Comparison of ENCODE assay signal across 23 cellular contexts in genomic region chr11:70746351-70746750, GRCh38.
"Had no signal": no experiment of that assay in that cellular context is flagged by ENCODE, and none has a peak within 500 bp of the region (broad histone marks: within the 10 kb centered on the region; RNA-seq: fewer than 3 reads in every experiment).

No MANE protein-coding gene starts in this region.

- H3K4me1 Mint-ChIP-seq: central memory CD8-positive, alpha-beta T cell; naive thymus-derived CD8-positive, alpha-beta T cell; stimulated activated effector memory CD8-positive, alpha-beta T cell treated with anti-CD3 and anti-CD28 coated beads, Interleukin-12 subunit alpha, Interleukin-12 subunit beta, amount 100 ng/mL, for 72 hours had no signal

- H3K27me3 Mint-ChIP-seq: stimulated activated naive CD8-positive, alpha-beta T cell treated with anti-CD3 and anti-CD28 coated beads, Interleukin-15, Interleukin-2, amounts not matched to agents 100 ng/mL and 50 ng/mL, for 24 hours had no signal

- H3K27ac ChIP-seq: esophagus squamous epithelium, heart right ventricle, prostate gland, right atrium auricular region, sigmoid colon, suprapubic skin, transverse colon, upper lobe of right lung, uterus had no signal

- H3K27ac Mint-ChIP-seq: effector memory CD8-positive, alpha-beta T cell; naive thymus-derived CD8-positive, alpha-beta T cell; nephron progenitor cell; stimulated activated effector memory CD8-positive, alpha-beta T cell treated with anti-CD3 and anti-CD28 coated beads, Interleukin-12 subunit alpha, Interleukin-12 subunit beta, amount 100 ng/mL, for 72 hours; stimulated activated naive CD8-positive, alpha-beta T cell treated with anti-CD3 and anti-CD28 coated beads, Interleukin-15, Interleukin-2, amounts not matched to agents 100 ng/mL and 50 ng/mL, for 24 hours had no signal

- ATAC-seq: effector memory CD8-positive, alpha-beta T cell; left lobe of liver; naive thymus-derived CD8-positive, alpha-beta T cell; stimulated activated effector memory CD8-positive, alpha-beta T cell treated with anti-CD3 and anti-CD28 coated beads, Interleukin-12 subunit alpha, Interleukin-12 subunit beta, amount 100 ng/mL, for 72 hours; upper lobe of right lung had no signal

- H3K4me3 Mint-ChIP-seq: central memory CD8-positive, alpha-beta T cell; effector memory CD8-positive, alpha-beta T cell; naive thymus-derived CD8-positive, alpha-beta T cell; nephron progenitor cell; stimulated activated effector memory CD8-positive, alpha-beta T cell treated with anti-CD3 and anti-CD28 coated beads, Interleukin-12 subunit alpha, Interleukin-12 subunit beta, amount 100 ng/mL, for 72 hours; stimulated activated naive CD8-positive, alpha-beta T cell treated with anti-CD3 and anti-CD28 coated beads, Interleukin-15, Interleukin-2, amounts not matched to agents 100 ng/mL and 50 ng/mL, for 24 hours had no signal

- H3K36me3 ChIP-seq: esophagus squamous epithelium, heart right ventricle, prostate gland, right atrium auricular region, sigmoid colon, suprapubic skin, transverse colon, upper lobe of right lung, uterus had no signal

- DNase-seq: cortex of kidney; effector memory CD8-positive, alpha-beta T cell; erythroblast; esophagus squamous epithelium; foreskin melanocyte; glutamatergic neuron; heart right ventricle; hippocampal formation; nephron progenitor cell; sigmoid colon; stimulated activated CD4-positive, alpha-beta T cell treated with anti-CD3 and anti-CD28 coated beads, Interleukin-2, amount 100 ng/mL, for 24 hours; stimulated activated CD4-positive, alpha-beta T cell treated with anti-CD3 and anti-CD28 coated beads, Interleukin-4, amount 100 ng/mL, for 24 hours; transverse colon; upper lobe of right lung; uterus had no signal

- H3K36me3 Mint-ChIP-seq: stimulated activated effector memory CD8-positive, alpha-beta T cell treated with anti-CD3 and anti-CD28 coated beads, Interleukin-12 subunit alpha, Interleukin-12 subunit beta, amount 100 ng/mL, for 72 hours had no signal

- H3K4me1 ChIP-seq: esophagus squamous epithelium, prostate gland, right atrium auricular region, sigmoid colon, suprapubic skin, transverse colon, upper lobe of right lung, uterus had no signal

- H3K27me3 ChIP-seq: right atrium auricular region, transverse colon, upper lobe of right lung, uterus had no signal

- H3K4me3 ChIP-seq: esophagus squamous epithelium, heart right ventricle, prostate gland, right atrium auricular region, sigmoid colon, suprapubic skin, transverse colon, upper lobe of right lung, uterus had no signal

- H3K9me3 ChIP-seq: prostate gland had no signal
